ENCODE assay signal across 12 cellular contexts in genomic region chr2:234137400-234138014, GRCh38.
A peak's percentile ranks its signal among the peaks of the same experiment; 100 is the strongest.
DNase-seq lines count a peak whose midpoint lies in the region; ATAC-seq and TF ChIP-seq lines count a peak whose summit lies in the region.
"Had no signal": no experiment of that assay in that cellular context is flagged by ENCODE, and none has a peak within 500 bp of the region (broad histone marks: within the 10 kb centered on the region; RNA-seq: fewer than 3 reads in every experiment).

No MANE protein-coding gene starts in this region.

- TF ChIP-seq CTCF in RWPE1 (conservative IDR thresholded peaks at IDR 0.05; ENCODE audit: low read depth) (no peak), fibroblast of pulmonary artery (IDR thresholded peaks at IDR 0.05; ENCODE audit: low read length, missing control alignments) (no peak)

- H3K4me1 Mint-ChIP-seq in stimulated activated memory B cell treated with anti-CD40 and anti-IgM and Interleukin-4, amounts not matched to agents 10 μg/mL and 1 μg/mL and 100 μg/mL, for 72 hours: peaks cover 8% of the 10 kb centered on the region

- no peak for ATAC-seq in HG02623 (IDR thresholded peaks at IDR 0.05; ENCODE audit: unreplicated experiment)
- ATAC-seq in stimulated activated memory B cell treated with anti-CD40 and anti-IgM and Interleukin-4, amounts not matched to agents 10 μg/mL and 1 μg/mL and 100 μg/mL, for 72 hours: no peak
- ATAC-seq in HG03039 (IDR thresholded peaks at IDR 0.05; ENCODE audit: unreplicated experiment): no peak

- DNase-seq in A172 (ENCODE audit: low spot score): peak; percentile 95
- peak; percentile 38 for DNase-seq in GM03348 (ENCODE audit: low spot score)
- peak; percentile 87 for DNase-seq in RWPE1 (ENCODE audit: low spot score)
- DNase-seq in fibroblast of pulmonary artery (ENCODE audit: low read depth): peak; percentile 79
- DNase-seq in AG08396 (ENCODE audit: low spot score): no peak
- DNase-seq: NCI-H446 had no signal

- peaks cover 46% of the 10 kb centered on the region for H3K27me3 Mint-ChIP-seq in stimulated activated memory B cell treated with anti-CD40 and anti-IgM and Interleukin-4, amounts not matched to agents 10 μg/mL and 1 μg/mL and 100 μg/mL, for 72 hours

- H3K4me3 Mint-ChIP-seq in stimulated activated memory B cell treated with anti-CD40 and anti-IgM and Interleukin-4, amounts not matched to agents 10 μg/mL and 1 μg/mL and 100 μg/mL, for 72 hours: no peak overlapping the region

- CTCF ChIA-PET in RWPE1 (lab: Yijun Ruan, JAX): interaction anchor here (0.6 to 0.7 kb wide), 4 partner anchors 88 to 200 kb away, joined by 3 to 4 read pairs (median 3); no protein-coding TSS in a partner anchor

- POLR2A ChIA-PET in RWPE1 (lab: Yijun Ruan, JAX; ENCODE audit: low non-redundant PET): interaction anchor here (0.7 kb wide), 1 partner anchor 358 kb away, joined by 7 read pairs; no protein-coding TSS in a partner anchor

- H3K9me3 Mint-ChIP-seq in stimulated activated memory B cell treated with anti-CD40 and anti-IgM and Interleukin-4, amounts not matched to agents 10 μg/mL and 1 μg/mL and 100 μg/mL, for 72 hours: no peaks in the 10 kb centered on the region

- no peak overlapping the region for H3K4me3 ChIP-seq in fibroblast of pulmonary artery (replicated peaks; ENCODE audit: low read depth, low read length)
- H3K4me3 ChIP-seq: lung, right atrium auricular region, upper lobe of left lung had no signal

- peak overlapping the region; percentile 89 for H3K27ac ChIP-seq in RWPE1
- H3K27ac ChIP-seq: right atrium auricular region, upper lobe of left lung had no signal

- H3K27ac Mint-ChIP-seq in stimulated activated memory B cell treated with anti-CD40 and anti-IgM and Interleukin-4, amounts not matched to agents 10 μg/mL and 1 μg/mL and 100 μg/mL, for 72 hours: no peak overlapping the region

- H3K36me3 Mint-ChIP-seq in stimulated activated memory B cell treated with anti-CD40 and anti-IgM and Interleukin-4, amounts not matched to agents 10 μg/mL and 1 μg/mL and 100 μg/mL, for 72 hours: no peaks in the 10 kb centered on the region
